Comparison of ENCODE assay signal across 2 cellular contexts in genomic region chr3:150251187-150251592, GRCh38.
TF ChIP-seq lines count a peak whose summit lies in the region.

No MANE protein-coding gene starts in this region.

TF ChIP-seq in SK-N-SH, 30 proteins besides CTCF, POLR2A, EP300 and RAD21 (continued from another document):
- TF ChIP-seq PBX3 (IDR thresholded peaks at IDR 0.05) = no peak
- no peak for TF ChIP-seq SIN3A (IDR thresholded peaks at IDR 0.05; ENCODE audit: borderline replicate concordance, low read depth, low read length)
TF ChIP-seq in SK-N-SH: peak in this region for 0.

TF ChIP-seq in SK-N-SH treated with all-trans-retinoic acid at 6 μM for 48 hours, 23 proteins besides CTCF, POLR2A, EP300 and RAD21 (continued from another document):
- no peak for TF ChIP-seq RARB (CRISPR knock-in tag; IDR thresholded peaks at IDR 0.05)
- TF ChIP-seq ISL1 (CRISPR knock-in tag; IDR thresholded peaks at IDR 0.05) = no peak
- TF ChIP-seq CSRNP3 (CRISPR knock-in tag; IDR thresholded peaks at IDR 0.05) = no peak
